In genomic region chr12:95473947-95474817, GRCh38 we compare ENCODE assay signal across 8 cellular contexts. TPM values are rescaled to one million over a fixed set of nuclear protein-coding genes. Genes with fewer than 3 reads are reported as not detected.
DNase-seq lines count a peak whose midpoint lies in the region; ATAC-seq and TF ChIP-seq lines count a peak whose summit lies in the region.

Gene METAP2 (plus strand): TSS chr12:95474152. CDS start chr12:95474180, 28 bp downstream.

- H3K27me3 Mint-ChIP-seq in CD14-positive monocyte (ENCODE audit: low read depth in 3 of 3), result peaks cover 0 to 2% (median under 1%) of the 10 kb centered on the region in 3 donors

- H3K36me3 ChIP-seq in liver (ENCODE audit: control insufficient read depth in 4 of 4, insufficient read depth in 3 of 4, low read depth in 1 of 4, low read length in 3 of 4), result peaks cover 3 to 8% (median 7%) of the 10 kb centered on the region in 4 donors

- peak within 1 kb of the TSS; percentile 97 to 100 (median 98) for H3K27ac Mint-ChIP-seq in CD14-positive monocyte

- WGBS in liver, result under 1% methylated on average over 54 of the region's 54 CpGs

- H3K9me3 Mint-ChIP-seq in CD14-positive monocyte, result no peaks in the 10 kb centered on the region

- peak within 1 kb of the TSS; percentile 97 to 99 for H3K9ac ChIP-seq in liver (ENCODE audit: low read depth in 1 of 2, low read length in 2 of 2)

- TF ChIP-seq CTCF in CD14-positive monocyte (IDR thresholded peaks at IDR 0.05), result no peak
- no peak for TF ChIP-seq CTCF in liver (IDR thresholded peaks at IDR 0.05; ENCODE audit: low read depth, low read length, missing input control)

- peaks cover 37% of the 10 kb centered on the region for H3K4me1 Mint-ChIP-seq in CD14-positive monocyte

- peak; percentile 30 to 73 for TF ChIP-seq RAD21 in liver (IDR thresholded peaks at IDR 0.05)

- H3K9me3 ChIP-seq in liver (ENCODE audit: control insufficient read depth in 4 of 4, low read length in 3 of 4), result no peaks in the 10 kb centered on the region

- H3K4me3 ChIP-seq in liver (ENCODE audit: low read depth in 1 of 3, low read length in 3 of 3), result peak within 1 kb of the TSS; percentile 72 to 96 (median 93)

- H3K27ac ChIP-seq in liver (ENCODE audit: low read depth in 1 of 2, low read length in 2 of 2), result peak within 1 kb of the TSS; percentile 90 to 94

- peak within 1 kb of the TSS; percentile 100 for H3K4me3 Mint-ChIP-seq in CD14-positive monocyte

- intact Hi-C loops in CD14-positive monocyte (cut with micrococcal nuclease), result no loop called here

- peak; percentile 99 for ATAC-seq in GM19397 (IDR thresholded peaks at IDR 0.05; ENCODE audit: unreplicated experiment)
- peak; percentile 98 for ATAC-seq in HG03571 (IDR thresholded peaks at IDR 0.05; ENCODE audit: unreplicated experiment)

- H3K36me3 Mint-ChIP-seq in CD14-positive monocyte, result peaks cover 26 to 33% of the 10 kb centered on the region in 2 donors

- no peaks in the 10 kb centered on the region for H3K27me3 ChIP-seq in liver (ENCODE audit: control insufficient read depth in 4 of 4, insufficient read depth in 4 of 4, low read length in 3 of 4)

- H3K4me1 ChIP-seq in liver (ENCODE audit: control insufficient read depth in 4 of 4, insufficient read depth in 4 of 4, low read length in 3 of 4), result peaks cover 0 to 17% (median 8%) of the 10 kb centered on the region in 4 donors

- DNase-seq in CD14-positive monocyte (ENCODE audit: low spot score) (peak; percentile 90), NCI-H82 (lab: John Stamatoyannopoulos, UW) (peak; percentile 97), dermis microvascular lymphatic vessel endothelial cell (ENCODE audit: low read depth in 2 of 2) (peak; percentile 86 to 96)
- peak; percentile 94 to 95 for DNase-seq in activated CD4-positive, alpha-beta T cell treated with anti-CD3 and anti-CD28 coated beads, Interleukin-2, amount 50 U/mL, for 48 hours
- peak; percentile 96 for DNase-seq in stimulated activated CD4-positive, alpha-beta T cell treated with anti-CD3 and anti-CD28 coated beads, Interleukin-4, amount 100 ng/mL, for 24 hours

TF ChIP-seq in liver, 16 proteins besides CTCF, POLR2A, EP300 and RAD21:
- TF ChIP-seq MAX (IDR thresholded peaks at IDR 0.05) (peak; percentile 50), ZBTB33 (IDR thresholded peaks at IDR 0.05) (peak; percentile 71), HNF4A (conservative IDR thresholded peaks at IDR 0.05) (peak in 1 of 2 donors; percentile 22), ATF3 (IDR thresholded peaks at IDR 0.05) (no peak), EGR1 (IDR thresholded peaks at IDR 0.05; ENCODE audit: low read depth in 2 of 2) (no peak), SP1 (IDR thresholded peaks at IDR 0.05) (peak; percentile 72), FOXA1 (IDR thresholded peaks at IDR 0.05) (no peak), NR2F2 (IDR thresholded peaks at IDR 0.05) (no peak), HNF4G (IDR thresholded peaks at IDR 0.05) (no peak), GABPA (IDR thresholded peaks at IDR 0.05 in 1 of 2, conservative IDR thresholded peaks at IDR 0.05 in 1 of 2) (peak; percentile 38 to 88), RXRA (IDR thresholded peaks at IDR 0.05) (peak; percentile 35 to 56), TAF1 (conservative IDR thresholded peaks at IDR 0.05) (peak; percentile 99), JUND (IDR thresholded peaks at IDR 0.05) (peak in 1 of 2 donors; percentile 56), REST (IDR thresholded peaks at IDR 0.05) (peak; percentile 95), FOXA2 (IDR thresholded peaks at IDR 0.05) (no peak), YY1 (IDR thresholded peaks at IDR 0.05) (peak; percentile 91)

RNA-seq across cellular contexts. Expression of gene METAP2, which starts in this region (rescaled TPM):
- polyA plus RNA-seq in CD14-positive monocyte (10 to 100 TPM; 19.9 to 26.0 TPM), liver (10 to 100 TPM; 31.2 to 33.4 TPM)
- total RNA-seq in dermis microvascular lymphatic vessel endothelial cell (43.7 and 50.5 TPM in 2 replicates), liver (10 to 100 TPM; 37.9 to 45.7 TPM)

Comparison
In these comparisons a context has a peak if more than half of its experiments do, and no peak if none do; other contexts are left out.
1. Peak in every context shown above with its lines: DNase-seq, ATAC-seq, H3K4me3 ChIP-seq and H3K27ac ChIP-seq.